In genomic region chr4:127304356-127304755, GRCh38 we compare ENCODE assay signal across 16 cellular contexts.
DNase-seq lines count a peak whose midpoint lies in the region; TF ChIP-seq lines count a peak whose summit lies in the region.
"Had no signal": no experiment of that assay in that cellular context is flagged by ENCODE, and none has a peak within 500 bp of the region (broad histone marks: within the 10 kb centered on the region; RNA-seq: fewer than 3 reads in every experiment).

No MANE protein-coding gene starts in this region.

- no peaks in the 10 kb centered on the region for H3K9me3 ChIP-seq in uterus
- H3K9me3 ChIP-seq: right lobe of liver had no signal

- H3K4me1 ChIP-seq in uterus = no peaks in the 10 kb centered on the region
- H3K4me1 ChIP-seq: right lobe of liver had no signal

- H3K36me3 ChIP-seq in uterus = no peaks in the 10 kb centered on the region
- H3K36me3 ChIP-seq: right lobe of liver had no signal

- intact Hi-C loops in uterus (cut with DNase I; ENCODE audit: low total_unique reads) = no loop called here

- H3K4me3 ChIP-seq in astrocyte of the cerebellum (ENCODE audit: low read depth, low read length) (no peak overlapping the region), fibroblast of villous mesenchyme (ENCODE audit: low read depth, low read length) (no peak overlapping the region), uterus (no peak overlapping the region)
- H3K4me3 ChIP-seq: right lobe of liver had no signal

- in situ Hi-C loops in astrocyte of the cerebellum (cut with HindIII; ENCODE audit: low sequenced_read_pairs) = no loop called here

- peak; percentile 69 for DNase-seq in GM04504 (ENCODE audit: low read depth)
- DNase-seq in astrocyte of the cerebellum (ENCODE audit: low read depth) = peak; percentile 85
- peak; percentile 83 for DNase-seq in fibroblast of villous mesenchyme (ENCODE audit: low read depth)
- DNase-seq in stromal cell of bone marrow (ENCODE audit: low read depth) = peak; percentile 95
- no peak for DNase-seq in uterus
- no peak for DNase-seq in NCI-H2107 (lab: John Stamatoyannopoulos, UW)
- DNase-seq in NCI-H748 (lab: John Stamatoyannopoulos, UW; ENCODE audit: unreplicated experiment) = no peak
- DNase-seq: activated CD4-positive, alpha-beta T cell treated with anti-CD3 and anti-CD28 coated beads, Interleukin-2, amount 10 ng/mL, durations not matched to agents 7 days and 5 days; activated CD8-positive, alpha-beta memory T cell treated with anti-CD3 and anti-CD28 coated beads, Interleukin-2, amount 50 U/mL, for 48 hours; activated gamma-delta T cell; MM.1S; NCI-H187; NCI-H510A; nucleus accumbens; right lobe of liver; stimulated activated CD4-positive, alpha-beta T cell treated with anti-CD3 and anti-CD28 coated beads, Interleukin-4, amount 100 ng/mL, for 1 hour had no signal

- no peaks in the 10 kb centered on the region for H3K27me3 ChIP-seq in uterus
- H3K27me3 ChIP-seq: right lobe of liver had no signal

- TF ChIP-seq POLR2A in uterus (IDR thresholded peaks at IDR 0.05) = no peak

- TF ChIP-seq CTCF in astrocyte of the cerebellum (IDR thresholded peaks at IDR 0.05; ENCODE audit: low read depth, low read length, missing control alignments) = no peak
- TF ChIP-seq CTCF in fibroblast of villous mesenchyme (IDR thresholded peaks at IDR 0.05; ENCODE audit: insufficient read depth, low read depth, low read length) = no peak
- no peak for TF ChIP-seq CTCF in uterus (IDR thresholded peaks at IDR 0.05)

- H3K27ac ChIP-seq in uterus = no peak overlapping the region
- H3K27ac ChIP-seq: right lobe of liver had no signal

Comparison
In these comparisons a context has a peak if more than half of its experiments do, and no peak if none do; other contexts are left out.
1. DNase-seq: peak in GM04504 (single experiment), astrocyte of the cerebellum (single experiment), fibroblast of villous mesenchyme (single experiment) and stromal cell of bone marrow (single experiment); none in uterus (0 of 2), NCI-H2107 (single experiment) and NCI-H748 (single experiment).